ENCODE assay signal across 1 cellular context in genomic region chr10:3206516-3207157, GRCh38.
TF ChIP-seq lines count a peak whose summit lies in the region.

No MANE protein-coding gene starts in this region.

TF ChIP-seq in K562, 482 proteins besides CTCF, POLR2A, EP300 and RAD21 (continued from another document):
- TF ChIP-seq ZNF407 (IDR thresholded peaks at IDR 0.05; ENCODE audit: low read depth) = peak; percentile 31; the same call in 1 of the 2 replicates
- peak; percentile 60 for TF ChIP-seq TEAD4 (IDR thresholded peaks at IDR 0.05; ENCODE audit: low read length)
- no peak for TF ChIP-seq TEAD4 (CRISPR knock-in tag; IDR thresholded peaks at IDR 0.05; ENCODE audit: borderline replicate concordance)
- no peak for TF ChIP-seq SREBF2 (CRISPR knock-in tag; IDR thresholded peaks at IDR 0.05)
- peak; percentile 43 for TF ChIP-seq TAL1 (IDR thresholded peaks at IDR 0.05)
- no peak for TF ChIP-seq ARNT (IDR thresholded peaks at IDR 0.05)
- peak; percentile 38 for TF ChIP-seq CBFA2T2 (conservative IDR thresholded peaks at IDR 0.05)
- TF ChIP-seq NCOR1 (IDR thresholded peaks at IDR 0.05) = 0 out of 2 replicates have a peak, but pooled peaks have one; percentile 23
- TF ChIP-seq CBFA2T3 (IDR thresholded peaks at IDR 0.05) = peak; percentile 68
